In genomic region chr1:41751804-41752513, GRCh38 we compare ENCODE assay signal across 8 cellular contexts.
DNase-seq lines count a peak whose midpoint lies in the region; ATAC-seq, FAIRE-seq and TF ChIP-seq lines count a peak whose summit lies in the region.

No MANE protein-coding gene starts in this region.

- peak; percentile 45 for ATAC-seq in GM21529 (IDR thresholded peaks at IDR 0.05; ENCODE audit: unreplicated experiment)

- no peak overlapping the region for H3K4me3 ChIP-seq in epithelial cell of proximal tubule (ENCODE audit: low read depth, low read length)

- in situ Hi-C loops in GM13976 (cut with MboI; ENCODE audit: low sequenced_read_pairs, unreplicated experiment) = no loop called here

- TF ChIP-seq CTCF in GM13976 (IDR thresholded peaks at IDR 0.05; ENCODE audit: borderline replicate concordance, control extremely low read depth, extremely low read depth, insufficient read depth, missing control alignments) (no peak), epithelial cell of proximal tubule (conservative IDR thresholded peaks at IDR 0.05; ENCODE audit: low read depth, low read length) (no peak)

- FAIRE-seq in urothelium cell line (lab: Jason Lieb, UNC) = peak; percentile 30

- DNase-seq in GM13976 (ENCODE audit: low spot score) (peak; percentile 77), LHCN-M2 (ENCODE audit: low read depth) (peak; percentile 62), epithelial cell of proximal tubule (ENCODE audit: low read depth) (peak; percentile 75), urothelium cell line (ENCODE audit: low spot score) (no peak), NCI-H446 treated with DMSO at 0.1 percent for 48 hours (lab: John Stamatoyannopoulos, UW) (no peak), NCI-H2081 treated with DMSO at 0.1 percent for 48 hours (lab: John Stamatoyannopoulos, UW) (no peak)
- DNase-seq in stimulated activated CD4-positive, alpha-beta T cell treated with anti-CD3 and anti-CD28 coated beads, Interleukin-2, amount 100 ng/mL, for 48 hours = no peak

Comparison
In these comparisons a context has a peak if more than half of its experiments do, and no peak if none do; other contexts are left out.
1. DNase-seq: peak in GM13976 (single experiment), LHCN-M2 (single experiment) and epithelial cell of proximal tubule (single experiment); none in urothelium cell line (single experiment), NCI-H446 treated with DMSO at 0.1 percent for 48 hours (single experiment), NCI-H2081 treated with DMSO at 0.1 percent for 48 hours (single experiment) and stimulated activated CD4-positive, alpha-beta T cell treated with anti-CD3 and anti-CD28 coated beads, Interleukin-2, amount 100 ng/mL, for 48 hours (0 of 2).